ENCODE assay signal across 8 cellular contexts in genomic region chr4:4048227-4048626, GRCh38.
DNase-seq lines count a peak whose midpoint lies in the region; ATAC-seq and TF ChIP-seq lines count a peak whose summit lies in the region.
"Not testable (repeated sequence)": the region's sequence is repeated elsewhere in the genome, so short reads cannot be mapped to it uniquely, and the experiment has no call there.

No MANE protein-coding gene starts in this region.

- H3K9me3 ChIP-seq in ES-I3 (ENCODE audit: control insufficient read depth, insufficient read depth, low read length); HUES48 (ENCODE audit: control insufficient read depth, insufficient read depth, low read length); iPS-20b (ENCODE audit: insufficient read depth, low read depth, low read length); neural progenitor cell (ENCODE audit: low read depth): not testable (repeated sequence)

- peaks cover 42% of the 10 kb centered on the region for H3K27me3 Mint-ChIP-seq in activated T-cell treated with anti-CD3 and anti-CD28 coated beads, Interleukin-2, amount 50 U/mL, for 72 hours (ENCODE audit: low read depth)
- not testable (repeated sequence) for H3K27me3 Mint-ChIP-seq in endothelial cell (ENCODE audit: unreplicated experiment); neural progenitor cell (ENCODE audit: insufficient read depth, low read depth)
- H3K27me3 Mint-ChIP-seq in stimulated activated naive CD8-positive, alpha-beta T cell treated with anti-CD3 and anti-CD28 coated beads, Interleukin-15, amount 100 ng/mL, for 72 hours = peaks cover 50% of the 10 kb centered on the region

- peak overlapping the region; percentile 83 for H3K4me2 ChIP-seq in neural progenitor cell

- ATAC-seq in activated T-cell treated with anti-CD3 and anti-CD28 coated beads, Interleukin-2, amount 50 U/mL, for 72 hours (replicated peaks in 1 of 2); stimulated activated naive CD8-positive, alpha-beta T cell treated with anti-CD3 and anti-CD28 coated beads, Interleukin-15, amount 100 ng/mL, for 72 hours: not testable (repeated sequence)

- peak overlapping the region; percentile 15 to 66 for H3K4me3 Mint-ChIP-seq in activated T-cell treated with anti-CD3 and anti-CD28 coated beads, Interleukin-2, amount 50 U/mL, for 72 hours
- peak overlapping the region; percentile 74 for H3K4me3 Mint-ChIP-seq in endothelial cell (ENCODE audit: unreplicated experiment)
- not testable (repeated sequence) for H3K4me3 Mint-ChIP-seq in neural progenitor cell
- peak overlapping the region; percentile 38 to 59 for H3K4me3 Mint-ChIP-seq in stimulated activated naive CD8-positive, alpha-beta T cell treated with anti-CD3 and anti-CD28 coated beads, Interleukin-15, amount 100 ng/mL, for 72 hours

- not testable (repeated sequence) for H3K27ac Mint-ChIP-seq in activated T-cell treated with anti-CD3 and anti-CD28 coated beads, Interleukin-2, amount 50 U/mL, for 72 hours; endothelial cell (ENCODE audit: unreplicated experiment); neural progenitor cell; stimulated activated naive CD8-positive, alpha-beta T cell treated with anti-CD3 and anti-CD28 coated beads, Interleukin-15, amount 100 ng/mL, for 72 hours

- not testable (repeated sequence) for DNase-seq in activated T-cell treated with anti-CD3 and anti-CD28 coated beads, Interleukin-2, amount 50 U/mL, for 72 hours; endothelial cell (ENCODE audit: low spot score); neural progenitor cell (ENCODE audit: low spot score); stimulated activated naive CD8-positive, alpha-beta T cell treated with anti-CD3 and anti-CD28 coated beads, Interleukin-15, amount 100 ng/mL, for 72 hours

- H3K4me1 Mint-ChIP-seq in activated T-cell treated with anti-CD3 and anti-CD28 coated beads, Interleukin-2, amount 50 U/mL, for 72 hours (ENCODE audit: low read depth) = peaks cover 15% of the 10 kb centered on the region
- H3K4me1 Mint-ChIP-seq in endothelial cell (ENCODE audit: unreplicated experiment) (peaks cover 10% of the 10 kb centered on the region), neural progenitor cell (peaks cover 19% of the 10 kb centered on the region)
- H3K4me1 Mint-ChIP-seq in stimulated activated naive CD8-positive, alpha-beta T cell treated with anti-CD3 and anti-CD28 coated beads, Interleukin-15, amount 100 ng/mL, for 72 hours = peaks cover 15% of the 10 kb centered on the region

- H3K79me2 ChIP-seq in neural progenitor cell (ENCODE audit: low read depth) = not testable (repeated sequence)

- not testable (repeated sequence) for H3K36me3 ChIP-seq in ES-I3 (ENCODE audit: insufficient read depth, low read length); neural progenitor cell
- H3K36me3 ChIP-seq in HUES48 (ENCODE audit: control insufficient read depth, insufficient read depth, low read length) = peaks cover 21% of the 10 kb centered on the region
- peaks cover 21% of the 10 kb centered on the region for H3K36me3 ChIP-seq in iPS-20b (ENCODE audit: insufficient read depth, low read depth, low read length)

- not testable (repeated sequence) for H3K4me1 ChIP-seq in ES-I3 (ENCODE audit: insufficient read depth, low read length); HUES48 (ENCODE audit: control insufficient read depth, insufficient read depth, low read length); iPS-20b (ENCODE audit: insufficient read depth, low read length)
- peaks cover 20% of the 10 kb centered on the region for H3K4me1 ChIP-seq in neural progenitor cell

- H3K27ac ChIP-seq in HUES48 (ENCODE audit: low read depth, low read length) = peak overlapping the region; percentile 94
- H3K27ac ChIP-seq in iPS-20b (ENCODE audit: low read length); neural progenitor cell: not testable (repeated sequence)

- H3K9ac ChIP-seq in ES-I3 (ENCODE audit: low read depth, low read length) (peak overlapping the region; percentile 58; the same call in 1 of the 2 replicates), iPS-20b (ENCODE audit: low read depth, low read length) (peak overlapping the region; percentile 91; the same call in 1 of the 2 replicates)
- H3K9ac ChIP-seq in HUES48 (ENCODE audit: low read depth, low read length); neural progenitor cell: not testable (repeated sequence)

- H4K20me1 ChIP-seq in neural progenitor cell (ENCODE audit: low read depth) = not testable (repeated sequence)

- H3K36me3 Mint-ChIP-seq in activated T-cell treated with anti-CD3 and anti-CD28 coated beads, Interleukin-2, amount 50 U/mL, for 72 hours (ENCODE audit: insufficient read depth in 2 of 2); endothelial cell (ENCODE audit: low read depth, unreplicated experiment); neural progenitor cell: not testable (repeated sequence)

- not testable (repeated sequence) for H3K27me3 ChIP-seq in HUES48 (ENCODE audit: control insufficient read depth, insufficient read depth, low read length); iPS-20b (ENCODE audit: insufficient read depth, low read length)
- peaks cover 15% of the 10 kb centered on the region for H3K27me3 ChIP-seq in neural progenitor cell

- peaks cover 10% of the 10 kb centered on the region for H3F3A ChIP-seq in neural progenitor cell (ENCODE audit: low read depth)

- not testable (repeated sequence) for TF ChIP-seq CTCF in endothelial cell (IDR thresholded peaks at IDR 0.05; ENCODE audit: unreplicated experiment); neural progenitor cell (IDR thresholded peaks at IDR 0.05)

- peak overlapping the region; percentile 63 for H2AFZ ChIP-seq in neural progenitor cell (replicated peaks)

- peak overlapping the region; percentile 81 for H3K4me3 ChIP-seq in HUES48 (ENCODE audit: low read depth, low read length)
- H3K4me3 ChIP-seq in iPS-11a (ENCODE audit: low read depth, low read length) = peak overlapping the region; percentile 48
- H3K4me3 ChIP-seq in iPS-20b (ENCODE audit: low read length) = peak overlapping the region; percentile 83
- H3K4me3 ChIP-seq in neural progenitor cell = peak overlapping the region; percentile 41

- H3K9me3 Mint-ChIP-seq in activated T-cell treated with anti-CD3 and anti-CD28 coated beads, Interleukin-2, amount 50 U/mL, for 72 hours; endothelial cell (ENCODE audit: unreplicated experiment); neural progenitor cell; stimulated activated naive CD8-positive, alpha-beta T cell treated with anti-CD3 and anti-CD28 coated beads, Interleukin-15, amount 100 ng/mL, for 72 hours: not testable (repeated sequence)
